8 cellular contexts compared by ENCODE assay signal in the genomic region with DNA sequence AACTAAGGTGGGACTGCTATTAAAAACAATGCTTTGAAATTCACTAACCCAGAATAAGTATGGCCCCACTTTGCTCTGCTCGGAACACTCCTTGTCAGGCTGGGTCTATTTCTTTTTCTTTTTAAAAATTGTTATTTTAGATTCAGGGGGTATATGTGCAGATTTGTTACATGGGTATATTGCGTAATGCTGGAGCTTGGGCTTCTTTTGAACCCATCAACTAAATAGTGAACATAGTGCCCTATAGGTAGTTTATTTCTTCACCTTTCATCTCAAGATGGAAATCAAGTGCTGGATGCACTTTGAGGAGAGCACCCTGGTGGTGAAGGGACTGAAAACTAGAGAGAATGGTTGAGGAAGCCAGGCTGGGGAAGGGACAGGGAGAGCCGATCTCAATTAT. TPM values are rescaled to one million over a fixed set of nuclear protein-coding genes. Genes with fewer than 3 reads are reported as not detected.
"Had no signal": no experiment of that assay in that cellular context is flagged by ENCODE, and none has a peak within 500 bp of the region (broad histone marks: within the 10 kb centered on the region; RNA-seq: fewer than 3 reads in every experiment).

No MANE protein-coding gene starts in this region.

- H3K4me3 ChIP-seq: GM23248 had no signal

- H3K9ac ChIP-seq: GM23248 had no signal

- H3K27ac Mint-ChIP-seq: H9 had no signal

- FAIRE-seq: H54, HTR-8/SVneo had no signal

- H3K4me3 Mint-ChIP-seq: H9 had no signal

- H3K27ac ChIP-seq: GM23248 had no signal

- H2AFZ ChIP-seq: GM23248 had no signal

- DNase-seq: GM23248, GOT3, H9, HCEC 1CT, KG1 had no signal

RNA-seq across cellular contexts. Expression of gene GLRA1, which starts 51.0 kb away (rescaled TPM):
- total RNA-seq: GM23248, H9, HT-29 had no signal
- polyA plus RNA-seq: GM23248 had no signal
